1 cellular context compared by ENCODE assay signal in genomic region chr2:197889041-197889440, GRCh38.
TF ChIP-seq lines count a peak whose summit lies in the region.

No MANE protein-coding gene starts in this region.

TF ChIP-seq in GM12878, 131 proteins besides CTCF, POLR2A, EP300 and RAD21 (continued from another document):
- TF ChIP-seq MLLT1 (IDR thresholded peaks at IDR 0.05) (0 out of 2 replicates have a peak, but pooled peaks have one; percentile 15), BCL3 (IDR thresholded peaks at IDR 0.05; ENCODE audit: borderline replicate concordance, insufficient read depth, low read depth, low read length, poor library complexity, severe bottlenecking) (no peak), ZSCAN29 (IDR thresholded peaks at IDR 0.05) (no peak), FOXK2 (IDR thresholded peaks at IDR 0.05) (no peak), GATAD2B (conservative IDR thresholded peaks at IDR 0.05; ENCODE audit: low read depth) (no peak), HDGF (IDR thresholded peaks at IDR 0.05) (no peak), USF1 (IDR thresholded peaks at IDR 0.05; ENCODE audit: borderline replicate concordance, extremely low read length, insufficient read depth, low read depth, low read length) (peak; percentile 18), ZNF24 (IDR thresholded peaks at IDR 0.05) (peak; percentile 14; the same call in 1 of the 2 replicates), BRCA1 (IDR thresholded peaks at IDR 0.05; ENCODE audit: low read depth, low read length) (no peak), ATF2 (IDR thresholded peaks at IDR 0.05; ENCODE audit: low read length) (peak; percentile 57), SKIL (IDR thresholded peaks at IDR 0.05; ENCODE audit: low read depth, poor library complexity, severe bottlenecking) (peak; percentile 83), SPI1 (IDR thresholded peaks at IDR 0.05; ENCODE audit: borderline replicate concordance, insufficient read depth, low read depth, low read length) (peak; percentile 97), BCLAF1 (IDR thresholded peaks at IDR 0.05) (no peak), DPF2 (IDR thresholded peaks at IDR 0.05) (peak; percentile 86), IKZF1 (conservative IDR thresholded peaks at IDR 0.05) (peak; percentile 72), SMARCA5 (IDR thresholded peaks at IDR 0.05) (0 out of 2 replicates have a peak, but pooled peaks have one; percentile 61), ZNF207 (IDR thresholded peaks at IDR 0.05; ENCODE audit: borderline replicate concordance) (no peak), CHD1 (IDR thresholded peaks at IDR 0.05; ENCODE audit: low read depth, low read length) (no peak), REST (IDR thresholded peaks at IDR 0.05; ENCODE audit: low read depth, low read length) (no peak), RCOR1 (conservative IDR thresholded peaks at IDR 0.05; ENCODE audit: low read depth, low read length) (no peak), STAT3 (IDR thresholded peaks at IDR 0.05; ENCODE audit: low read depth, low read length) (no peak)
